In the genomic region with DNA sequence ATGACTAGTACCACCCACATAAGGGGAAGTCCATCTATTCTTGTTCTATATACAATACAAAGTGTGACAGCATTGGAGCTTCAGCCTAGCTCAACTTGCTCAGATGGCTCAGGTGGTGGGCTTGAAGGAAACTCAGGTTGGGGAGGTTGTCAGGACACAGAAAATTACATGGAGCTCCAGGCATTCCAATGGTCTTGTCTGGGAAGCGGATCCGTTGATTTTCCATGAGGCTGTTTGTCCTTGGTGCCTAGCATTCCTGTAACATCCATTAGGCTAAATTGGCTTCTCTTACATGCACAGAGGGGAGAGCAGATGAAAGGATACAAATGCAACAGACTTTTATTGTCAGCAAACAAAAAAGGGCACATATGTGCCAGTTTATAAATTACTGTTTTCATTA, we compare ENCODE assay signal across 30 cellular contexts.
"Had no signal": no experiment of that assay in that cellular context is flagged by ENCODE, and none has a peak within 500 bp of the region (broad histone marks: within the 10 kb centered on the region; RNA-seq: fewer than 3 reads in every experiment).

No MANE protein-coding gene starts in this region.

- DNase-seq: activated CD4-positive, alpha-beta memory T cell treated with anti-CD3 and anti-CD28 coated beads, Interleukin-2, amount 10 ng/mL, durations not matched to agents 7 days and 5 days; activated CD4-positive, alpha-beta T cell treated with anti-CD3 and anti-CD28 coated beads for 1 hour; activated CD4-positive, alpha-beta T cell treated with anti-CD3 and anti-CD28 coated beads, Interleukin-2, amount 10 ng/mL, durations not matched to agents 7 days and 5 days; activated CD8-positive, alpha-beta memory T cell treated with anti-CD3 and anti-CD28 coated beads, Interleukin-2, amount 50 U/mL, for 48 hours; activated naive CD8-positive, alpha-beta T cell treated with anti-CD3 and anti-CD28 coated beads, Interleukin-2, amount 50 U/mL, for 24 hours; activated T-cell treated with anti-CD3 and anti-CD28 coated beads, Interleukin-2, amount 50 U/mL, for 24 hours; effector memory CD8-positive, alpha-beta T cell; erythroblast; gastrocnemius medialis; glutamatergic neuron; midbrain; naive thymus-derived CD4-positive, alpha-beta T cell; nucleus accumbens; pancreas; stimulated activated CD4-positive, alpha-beta T cell treated with anti-CD3 and anti-CD28 coated beads, Interleukin-1b, Interleukin-23, amount 100 ng/mL, for 48 hours; stimulated activated CD4-positive, alpha-beta T cell treated with anti-CD3 and anti-CD28 coated beads, Interleukin-4, amount 100 ng/mL, for 4 hours; stimulated activated CD8-positive, alpha-beta memory T cell treated with anti-CD3 and anti-CD28 coated beads, Interleukin-4, amount 100 ng/mL, for 48 hours; stimulated activated naive CD8-positive, alpha-beta T cell treated with anti-CD3 and anti-CD28 coated beads, Interleukin-15, amount 100 ng/mL, for 72 hours; substantia nigra; uterus; WERI-Rb-1 had no signal

- H3K9me3 Mint-ChIP-seq: activated CD4-positive, alpha-beta memory T cell treated with anti-CD3 and anti-CD28 coated beads, Interleukin-2, amount 10 ng/mL, durations not matched to agents 7 days and 5 days; activated CD4-positive, alpha-beta T cell treated with anti-CD3 and anti-CD28 coated beads, Interleukin-2, amount 10 ng/mL, durations not matched to agents 7 days and 5 days; activated naive CD4-positive, alpha-beta T cell treated with anti-CD3 and anti-CD28 coated beads, Interleukin-2, amount 50 U/mL, for 24 hours; activated naive CD8-positive, alpha-beta T cell treated with anti-CD3 and anti-CD28 coated beads, Interleukin-2, amount 50 U/mL, for 24 hours; activated T-cell treated with anti-CD3 and anti-CD28 coated beads, Interleukin-2, amount 50 U/mL, for 24 hours; central memory CD8-positive, alpha-beta T cell; effector memory CD8-positive, alpha-beta T cell; stimulated activated memory B cell treated with anti-CD40 and anti-IgM and Interleukin-4, amounts not matched to agents 10 μg/mL and 1 μg/mL and 100 μg/mL, for 72 hours; stimulated activated naive CD8-positive, alpha-beta T cell treated with anti-CD3 and anti-CD28 coated beads, Interleukin-15, amount 100 ng/mL, for 72 hours; type B pancreatic cell had no signal

- H3K9me3 ChIP-seq: gastrocnemius medialis, pancreas, prostate gland, uterus had no signal

- H3K4me1 ChIP-seq: gastrocnemius medialis, pancreas, prostate gland, uterus had no signal

- H3K4me3 Mint-ChIP-seq: activated CD4-positive, alpha-beta memory T cell treated with anti-CD3 and anti-CD28 coated beads, Interleukin-2, amount 10 ng/mL, durations not matched to agents 7 days and 5 days; activated CD4-positive, alpha-beta T cell treated with anti-CD3 and anti-CD28 coated beads, Interleukin-2, amount 10 ng/mL, durations not matched to agents 7 days and 5 days; activated naive CD4-positive, alpha-beta T cell treated with anti-CD3 and anti-CD28 coated beads, Interleukin-2, amount 50 U/mL, for 24 hours; activated naive CD8-positive, alpha-beta T cell treated with anti-CD3 and anti-CD28 coated beads, Interleukin-2, amount 50 U/mL, for 24 hours; activated T-cell treated with anti-CD3 and anti-CD28 coated beads, Interleukin-2, amount 50 U/mL, for 24 hours; central memory CD8-positive, alpha-beta T cell; effector memory CD8-positive, alpha-beta T cell; naive thymus-derived CD4-positive, alpha-beta T cell; stimulated activated memory B cell treated with anti-CD40 and anti-IgM and Interleukin-4, amounts not matched to agents 10 μg/mL and 1 μg/mL and 100 μg/mL, for 72 hours; stimulated activated naive CD8-positive, alpha-beta T cell treated with anti-CD3 and anti-CD28 coated beads, Interleukin-15, amount 100 ng/mL, for 72 hours had no signal

- H3K36me3 ChIP-seq: gastrocnemius medialis, pancreas, prostate gland, uterus had no signal

- H3K4me1 Mint-ChIP-seq: activated CD4-positive, alpha-beta memory T cell treated with anti-CD3 and anti-CD28 coated beads, Interleukin-2, amount 10 ng/mL, durations not matched to agents 7 days and 5 days; activated CD4-positive, alpha-beta T cell treated with anti-CD3 and anti-CD28 coated beads, Interleukin-2, amount 10 ng/mL, durations not matched to agents 7 days and 5 days; activated naive CD4-positive, alpha-beta T cell treated with anti-CD3 and anti-CD28 coated beads, Interleukin-2, amount 50 U/mL, for 24 hours; activated naive CD8-positive, alpha-beta T cell treated with anti-CD3 and anti-CD28 coated beads, Interleukin-2, amount 50 U/mL, for 24 hours; central memory CD8-positive, alpha-beta T cell; naive thymus-derived CD4-positive, alpha-beta T cell; stimulated activated memory B cell treated with anti-CD40 and anti-IgM and Interleukin-4, amounts not matched to agents 10 μg/mL and 1 μg/mL and 100 μg/mL, for 72 hours; stimulated activated naive CD8-positive, alpha-beta T cell treated with anti-CD3 and anti-CD28 coated beads, Interleukin-15, amount 100 ng/mL, for 72 hours had no signal

- H3K27me3 ChIP-seq: uterus had no signal

- FAIRE-seq: bronchial epithelial cell, pancreas, TTC549 had no signal

- H3K36me3 Mint-ChIP-seq: activated naive CD4-positive, alpha-beta T cell treated with anti-CD3 and anti-CD28 coated beads, Interleukin-2, amount 50 U/mL, for 24 hours; naive thymus-derived CD4-positive, alpha-beta T cell; stimulated activated memory B cell treated with anti-CD40 and anti-IgM and Interleukin-4, amounts not matched to agents 10 μg/mL and 1 μg/mL and 100 μg/mL, for 72 hours; type B pancreatic cell had no signal

- H3K27ac ChIP-seq: coronary artery, gastrocnemius medialis, pancreas, prostate gland, uterus had no signal

- H3K4me2 ChIP-seq: smooth muscle cell had no signal

- H3K4me3 ChIP-seq: coronary artery, gastrocnemius medialis, pancreas, prostate gland, smooth muscle cell, uterus had no signal

- H3K27ac Mint-ChIP-seq: activated CD4-positive, alpha-beta memory T cell treated with anti-CD3 and anti-CD28 coated beads, Interleukin-2, amount 10 ng/mL, durations not matched to agents 7 days and 5 days; activated CD4-positive, alpha-beta T cell treated with anti-CD3 and anti-CD28 coated beads, Interleukin-2, amount 10 ng/mL, durations not matched to agents 7 days and 5 days; activated naive CD4-positive, alpha-beta T cell treated with anti-CD3 and anti-CD28 coated beads, Interleukin-2, amount 50 U/mL, for 24 hours; activated naive CD8-positive, alpha-beta T cell treated with anti-CD3 and anti-CD28 coated beads, Interleukin-2, amount 50 U/mL, for 24 hours; activated T-cell treated with anti-CD3 and anti-CD28 coated beads, Interleukin-2, amount 50 U/mL, for 24 hours; effector memory CD8-positive, alpha-beta T cell; naive thymus-derived CD4-positive, alpha-beta T cell; stimulated activated memory B cell treated with anti-CD40 and anti-IgM and Interleukin-4, amounts not matched to agents 10 μg/mL and 1 μg/mL and 100 μg/mL, for 72 hours; stimulated activated naive CD8-positive, alpha-beta T cell treated with anti-CD3 and anti-CD28 coated beads, Interleukin-15, amount 100 ng/mL, for 72 hours; type B pancreatic cell had no signal
